Comparison of ENCODE assay signal across 22 cellular contexts in the genomic region with DNA sequence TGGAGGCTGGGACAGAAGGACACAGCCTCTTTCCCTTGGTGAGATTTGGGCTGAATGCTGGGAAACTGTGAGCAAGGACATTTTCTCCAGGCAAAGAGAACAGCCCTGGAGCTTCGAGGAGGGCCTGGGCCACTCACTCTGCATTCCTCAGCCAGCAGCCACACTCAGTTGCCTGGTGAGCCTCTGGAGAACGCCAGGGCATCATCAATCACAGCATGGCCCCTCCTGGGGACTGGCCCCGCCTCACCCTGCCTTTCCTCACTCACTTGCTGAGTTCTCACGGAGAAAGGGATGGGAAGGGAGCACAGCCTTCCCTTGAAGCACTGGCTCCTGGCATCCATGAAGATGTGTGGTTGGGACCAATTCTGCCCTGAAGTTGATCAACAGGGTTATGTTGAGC. TPM values are rescaled to one million over a fixed set of nuclear protein-coding genes. Genes with fewer than 3 reads are reported as not detected.
DNase-seq lines count a peak whose midpoint lies in the region; ATAC-seq and TF ChIP-seq lines count a peak whose summit lies in the region.
"Had no signal": no experiment of that assay in that cellular context is flagged by ENCODE, and none has a peak within 500 bp of the region (broad histone marks: within the 10 kb centered on the region; RNA-seq: fewer than 3 reads in every experiment).

No MANE protein-coding gene starts in this region.

- 67 to 75% methylated on average over 3 to 4 of the region's 4 CpGs for WGBS in endodermal cell (ENCODE audit: insufficient coverage in 1 of 2, insufficient read length in 1 of 2), 2 experiments

- peak; percentile 43 for DNase-seq in H7
- DNase-seq in endodermal cell = peak; percentile 69
- no peak for DNase-seq in tibial artery
- no peak for DNase-seq in Right ventricle myocardium inferior (ENCODE audit: missing footprints)
- DNase-seq in NCI-H526 treated with DMSO at 0.1 percent for 48 hours (lab: John Stamatoyannopoulos, UW) = no peak
- DNase-seq in pons (ENCODE audit: low spot score) = no peak
- DNase-seq: Calu3; CD4-positive, alpha-beta memory T cell; DMS53; IMR-90; Karpas-422; MG63; NCI-H1092; NCI-H1694; NCI-H510A treated with DMSO at 0.1 percent for 48 hours; Right ventricle myocardium superior had no signal

- no peak overlapping the region for H3K9ac ChIP-seq in endodermal cell (ENCODE audit: extremely low read depth, low read length, poor library complexity, severe bottlenecking)

- no peaks in the 10 kb centered on the region for H3K36me3 Mint-ChIP-seq in endodermal cell (ENCODE audit: low read depth)
- H3K36me3 Mint-ChIP-seq in nephron (ENCODE audit: low read depth) = no peaks in the 10 kb centered on the region
- H3K36me3 Mint-ChIP-seq: CD4-positive, alpha-beta memory T cell had no signal

- H3K4me3 ChIP-seq in H7 (ENCODE audit: insufficient read depth, low read depth, low read length) = no peak overlapping the region
- no peak overlapping the region for H3K4me3 ChIP-seq in endodermal cell (ENCODE audit: low read length)
- H3K4me3 ChIP-seq in tibial artery = no peak overlapping the region
- H3K4me3 ChIP-seq: MG63, SK-N-MC had no signal

- H3K4me3 Mint-ChIP-seq in endodermal cell (no peak overlapping the region), nephron (no peak overlapping the region)
- H3K4me3 Mint-ChIP-seq: CD4-positive, alpha-beta memory T cell had no signal

- H3K9me3 Mint-ChIP-seq in endodermal cell (no peaks in the 10 kb centered on the region), nephron (no peaks in the 10 kb centered on the region)

- H3K27ac ChIP-seq in endodermal cell (ENCODE audit: low read depth, low read length) (peak overlapping the region; percentile 93), tibial artery (peak overlapping the region; percentile 66 to 74)
- H3K27ac ChIP-seq: SK-N-MC had no signal

- no peaks in the 10 kb centered on the region for H3K9me3 ChIP-seq in endodermal cell (ENCODE audit: control insufficient read depth, low read length)
- H3K9me3 ChIP-seq in tibial artery = no peaks in the 10 kb centered on the region
- H3K9me3 ChIP-seq: MG63 had no signal

- H3K4me1 Mint-ChIP-seq in endodermal cell (peaks cover 24% of the 10 kb centered on the region), nephron (peaks cover 14% of the 10 kb centered on the region)
- H3K4me1 Mint-ChIP-seq: CD4-positive, alpha-beta memory T cell had no signal

- no peak for ATAC-seq in Right ventricle myocardium inferior
- no peak for ATAC-seq in activated CD4-positive, CD25-positive, alpha-beta regulatory T cell treated with anti-CD3 and anti-CD28 coated beads, Interleukin-2, amount 50 U/mL, for 24 hours
- ATAC-seq: Panc1 had no signal

- H3K4me1 ChIP-seq in endodermal cell (ENCODE audit: control insufficient read depth, insufficient read depth, low read length) (no peaks in the 10 kb centered on the region), tibial artery (peaks cover 0 to 80% (median 46%) of the 10 kb centered on the region in 4 donors)

- intact Hi-C loops in tibial artery (cut with DNase I; ENCODE audit: low total_unique reads) (no loop called here), Right ventricle myocardium inferior (cut with DNase I) (no loop called here)

- no peaks in the 10 kb centered on the region for H3K27me3 ChIP-seq in H7 (ENCODE audit: control insufficient read depth, insufficient read depth, low read length)
- H3K27me3 ChIP-seq in endodermal cell (ENCODE audit: control insufficient read depth, insufficient read depth, low read length, poor library complexity, severe bottlenecking) = peaks cover 7% of the 10 kb centered on the region
- no peaks in the 10 kb centered on the region for H3K27me3 ChIP-seq in tibial artery
- H3K27me3 ChIP-seq: MG63 had no signal

- no peak for TF ChIP-seq CTCF in endodermal cell (conservative IDR thresholded peaks at IDR 0.05)
- TF ChIP-seq CTCF in nephron (IDR thresholded peaks at IDR 0.05; ENCODE audit: unreplicated experiment in 3 of 3) = no peak
- TF ChIP-seq CTCF in tibial artery (IDR thresholded peaks at IDR 0.05) = no peak

- H3K27me3 Mint-ChIP-seq in endodermal cell (ENCODE audit: insufficient read depth) (peaks cover 12% of the 10 kb centered on the region), nephron (ENCODE audit: low read depth) (peaks cover 25% of the 10 kb centered on the region)

- H3K36me3 ChIP-seq in H7 (replicated peaks; ENCODE audit: control insufficient read depth, insufficient read depth, low read length) = no peaks in the 10 kb centered on the region
- H3K36me3 ChIP-seq in endodermal cell (ENCODE audit: control insufficient read depth, insufficient read depth, low read length) = no peaks in the 10 kb centered on the region
- no peaks in the 10 kb centered on the region for H3K36me3 ChIP-seq in tibial artery
- H3K36me3 ChIP-seq: MG63 had no signal

- H3K27ac Mint-ChIP-seq in endodermal cell = no peak overlapping the region
- peak overlapping the region in 2 of 3 experiments; percentile 25 to 45 for H3K27ac Mint-ChIP-seq in nephron

RNA-seq across cellular contexts. Expression of a gene that starts 55.0 kb away (rescaled TPM):
- 0.07 and 0.17 TPM in 2 replicates for total RNA-seq in H7 (2014; rRNA removed; shearing (Covaris generic))
- total RNA-seq in endodermal cell (10 to 100 TPM in 1 of 2 donors, 1 to 10 TPM in 1; 7.5 to 14.1 TPM), Right ventricle myocardium inferior (12.5 TPM)
- 1.5 TPM for polyA plus RNA-seq in endodermal cell (2013, experiment 1 of 2)
- polyA plus RNA-seq in endodermal cell (2013, experiment 2 of 2) = 1.2 TPM
- total RNA-seq: CD4-positive, alpha-beta memory T cell; H4; HT-29 had no signal
- polyA plus RNA-seq: CD4-positive, alpha-beta memory T cell; IMR-90 had no signal

Comparison
In these comparisons a context has a peak if more than half of its experiments do, and no peak if none do; other contexts are left out.
1. DNase-seq: peak in H7 (single experiment) and endodermal cell (single experiment); none in tibial artery (0 of 2), Right ventricle myocardium inferior (single experiment), NCI-H526 treated with DMSO at 0.1 percent for 48 hours (single experiment) and pons (single experiment).